1 cellular context compared by ENCODE assay signal in genomic region chr16:85570735-85571562, GRCh38.
TF ChIP-seq lines count a peak whose summit lies in the region.

No MANE protein-coding gene starts in this region.

TF ChIP-seq in HepG2, 621 proteins besides CTCF, POLR2A, EP300 and RAD21 (continued from another document):
- 0 out of 2 replicates have a peak, but pooled peaks have one; percentile 49 for TF ChIP-seq ZNF274 (CRISPR knock-in tag; IDR thresholded peaks at IDR 0.05)
- 0 out of 2 replicates have a peak, but pooled peaks have one; percentile 21 for TF ChIP-seq PHF8 (CRISPR knock-in tag; IDR thresholded peaks at IDR 0.05)
- peak; percentile 91 for TF ChIP-seq ZFP36 (IDR thresholded peaks at IDR 0.05; ENCODE audit: borderline replicate concordance, low read depth, low read length, partially characterized antibody)
- TF ChIP-seq ZNF224 (CRISPR knock-in tag; IDR thresholded peaks at IDR 0.05): 0 out of 2 replicates have a peak, but pooled peaks have one; percentile 32
- TF ChIP-seq ZNF674 (CRISPR knock-in tag; IDR thresholded peaks at IDR 0.05; ENCODE audit: low read depth): no peak
- TF ChIP-seq THAP9 (CRISPR knock-in tag; IDR thresholded peaks at IDR 0.05; ENCODE audit: borderline replicate concordance): 0 out of 2 replicates have a peak, but pooled peaks have one; percentile 8
- peak; percentile 36 for TF ChIP-seq ZNF18 (CRISPR knock-in tag; IDR thresholded peaks at IDR 0.05; ENCODE audit: insufficient replicate concordance)
- TF ChIP-seq, protein P1, sequence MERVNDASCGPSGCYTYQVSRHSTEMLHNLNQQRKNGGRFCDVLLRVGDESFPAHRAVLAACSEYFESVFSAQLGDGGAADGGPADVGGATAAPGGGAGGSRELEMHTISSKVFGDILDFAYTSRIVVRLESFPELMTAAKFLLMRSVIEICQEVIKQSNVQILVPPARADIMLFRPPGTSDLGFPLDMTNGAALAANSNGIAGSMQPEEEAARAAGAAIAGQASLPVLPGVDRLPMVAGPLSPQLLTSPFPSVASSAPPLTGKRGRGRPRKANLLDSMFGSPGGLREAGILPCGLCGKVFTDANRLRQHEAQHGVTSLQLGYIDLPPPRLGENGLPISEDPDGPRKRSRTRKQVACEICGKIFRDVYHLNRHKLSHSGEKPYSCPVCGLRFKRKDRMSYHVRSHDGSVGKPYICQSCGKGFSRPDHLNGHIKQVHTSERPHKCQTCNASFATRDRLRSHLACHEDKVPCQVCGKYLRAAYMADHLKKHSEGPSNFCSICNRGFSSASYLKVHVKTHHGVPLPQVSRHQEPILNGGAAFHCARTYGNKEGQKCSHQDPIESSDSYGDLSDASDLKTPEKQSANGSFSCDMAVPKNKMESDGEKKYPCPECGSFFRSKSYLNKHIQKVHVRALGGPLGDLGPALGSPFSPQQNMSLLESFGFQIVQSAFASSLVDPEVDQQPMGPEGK (CRISPR knock-in tag; IDR thresholded peaks at IDR 0.05): peak; percentile 28; the same call in 1 of the 2 replicates
- TF ChIP-seq, protein P2, sequence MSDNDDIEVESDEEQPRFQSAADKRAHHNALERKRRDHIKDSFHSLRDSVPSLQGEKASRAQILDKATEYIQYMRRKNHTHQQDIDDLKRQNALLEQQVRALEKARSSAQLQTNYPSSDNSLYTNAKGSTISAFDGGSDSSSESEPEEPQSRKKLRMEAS (IDR thresholded peaks at IDR 0.05): 0 out of 2 replicates have a peak, but pooled peaks have one; percentile 42
- TF ChIP-seq SPEN (CRISPR knock-in tag; IDR thresholded peaks at IDR 0.05; ENCODE audit: low read depth): no peak
- TF ChIP-seq TRAFD1 (CRISPR knock-in tag; IDR thresholded peaks at IDR 0.05; ENCODE audit: borderline replicate concordance): no peak
- TF ChIP-seq, protein P3, sequence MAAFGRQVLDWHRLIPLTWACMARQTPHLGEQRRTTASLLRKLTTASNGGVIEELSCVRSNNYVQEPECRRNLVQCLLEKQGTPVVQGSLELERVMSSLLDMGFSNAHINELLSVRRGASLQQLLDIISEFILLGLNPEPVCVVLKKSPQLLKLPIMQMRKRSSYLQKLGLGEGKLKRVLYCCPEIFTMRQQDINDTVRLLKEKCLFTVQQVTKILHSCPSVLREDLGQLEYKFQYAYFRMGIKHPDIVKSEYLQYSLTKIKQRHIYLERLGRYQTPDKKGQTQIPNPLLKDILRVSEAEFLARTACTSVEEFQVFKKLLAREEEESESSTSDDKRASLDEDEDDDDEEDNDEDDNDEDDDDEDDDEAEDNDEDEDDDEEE (CRISPR knock-in tag; IDR thresholded peaks at IDR 0.05): no peak
- no peak for TF ChIP-seq ZNF850 (CRISPR knock-in tag; conservative IDR thresholded peaks at IDR 0.05)
- TF ChIP-seq ZNF687 (CRISPR knock-in tag; IDR thresholded peaks at IDR 0.05): peak; percentile 80
- peak; percentile 21; the same call in 1 of the 2 replicates for TF ChIP-seq ZNF776 (CRISPR knock-in tag; IDR thresholded peaks at IDR 0.05)
- TF ChIP-seq SNAPC5 (CRISPR knock-in tag; IDR thresholded peaks at IDR 0.05; ENCODE audit: borderline replicate concordance): no peak
TF ChIP-seq in HepG2: peak in this region for 13.
